Comparison of ENCODE assay signal across 29 cellular contexts in the genomic region with DNA sequence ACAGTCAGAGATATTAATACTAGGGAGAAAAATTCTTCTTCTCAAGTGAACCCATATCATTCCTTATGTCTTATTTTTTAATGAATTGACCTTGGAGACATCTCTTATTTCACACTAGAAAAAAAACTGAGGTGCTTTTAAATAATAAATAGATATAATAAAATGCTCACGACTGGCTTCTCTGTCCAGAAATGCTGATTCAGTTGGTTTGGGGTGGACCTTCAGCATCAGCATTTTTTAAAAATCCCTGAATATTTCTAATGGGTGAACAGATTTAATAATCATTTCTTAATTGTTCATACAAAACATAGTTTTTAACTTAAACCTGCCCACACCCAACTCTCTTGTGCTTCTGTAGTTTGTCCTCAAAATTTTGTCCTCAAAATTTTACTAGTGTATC.
"Had no signal": no experiment of that assay in that cellular context is flagged by ENCODE, and none has a peak within 500 bp of the region (broad histone marks: within the 10 kb centered on the region; RNA-seq: fewer than 3 reads in every experiment).

No MANE protein-coding gene starts in this region.

- H3K27ac ChIP-seq: neutrophil, pancreas, psoas muscle, skin epidermis, suprapubic skin, testis, tibial artery, transverse colon, upper lobe of right lung, uterus had no signal

- H3K27me3 Mint-ChIP-seq: naive B cell; naive thymus-derived CD8-positive, alpha-beta T cell; natural killer cell treated with Interleukin-12 subunit alpha and Interleukin-12 subunit beta and Interleukin-15 and Interleukin-18, amount 100 ng/mL, for 72 hours; progenitor cell of endocrine pancreas; stimulated activated memory B cell treated with anti-CD40 and anti-IgM and Interleukin-4, amounts not matched to agents 10 μg/mL and 1 μg/mL and 100 μg/mL, for 72 hours; stimulated activated naive CD8-positive, alpha-beta T cell treated with anti-CD3 and anti-CD28 coated beads, Interleukin-15, amount 100 ng/mL, for 72 hours; type B pancreatic cell had no signal

- H3K4me1 Mint-ChIP-seq: naive B cell; naive thymus-derived CD8-positive, alpha-beta T cell; nephron progenitor cell; neural crest cell; stimulated activated memory B cell treated with anti-CD40 and anti-IgM and Interleukin-4, amounts not matched to agents 10 μg/mL and 1 μg/mL and 100 μg/mL, for 72 hours; stimulated activated naive CD8-positive, alpha-beta T cell treated with anti-CD3 and anti-CD28 coated beads, Interleukin-15, amount 100 ng/mL, for 72 hours had no signal

- H3K4me3 ChIP-seq: pancreas, psoas muscle, skin epidermis, suprapubic skin, testis, tibial artery, transverse colon, upper lobe of right lung, uterus had no signal

- ATAC-seq: naive thymus-derived CD8-positive, alpha-beta T cell; natural killer cell treated with Interleukin-12 subunit alpha and Interleukin-12 subunit beta and Interleukin-15 and Interleukin-18, amount 100 ng/mL, for 72 hours; pancreas; psoas muscle; right cardiac atrium; sciatic nerve; stimulated activated memory B cell treated with anti-CD40 and anti-IgM and Interleukin-4, amounts not matched to agents 10 μg/mL and 1 μg/mL and 100 μg/mL, for 72 hours; stimulated activated naive CD8-positive, alpha-beta T cell treated with anti-CD3 and anti-CD28 coated beads, Interleukin-15, amount 100 ng/mL, for 72 hours; stimulated activated naive CD8-positive, alpha-beta T cell treated with anti-CD3 and anti-CD28 coated beads, Interleukin-15, Interleukin-2, amounts not matched to agents 100 U/mL and 50 U/mL, for 24 hours; upper lobe of right lung had no signal

- H3K36me3 ChIP-seq: neutrophil, pancreas, suprapubic skin, tibial artery, transverse colon, upper lobe of right lung, uterus had no signal

- H3K4me1 ChIP-seq: pancreas, psoas muscle, suprapubic skin, testis, tibial artery, transverse colon, upper lobe of right lung, uterus had no signal

- H3K9me3 ChIP-seq: neutrophil, pancreas, psoas muscle, testis, tibial artery, transverse colon, upper lobe of right lung, uterus had no signal

- H3K36me3 Mint-ChIP-seq: naive thymus-derived CD8-positive, alpha-beta T cell; stimulated activated memory B cell treated with anti-CD40 and anti-IgM and Interleukin-4, amounts not matched to agents 10 μg/mL and 1 μg/mL and 100 μg/mL, for 72 hours; type B pancreatic cell had no signal

- DNase-seq: naive B cell; naive thymus-derived CD8-positive, alpha-beta T cell; nephron progenitor cell; nucleus accumbens; pancreas; psoas muscle; right cardiac atrium; stimulated activated CD4-positive, alpha-beta T cell treated with anti-CD3 and anti-CD28 coated beads, Interleukin-15, amount 100 ng/mL, for 24 hours; stimulated activated CD4-positive, alpha-beta T cell treated with anti-CD3 and anti-CD28 coated beads, Interleukin-2, amount 100 ng/mL, for 24 hours; stimulated activated CD4-positive, alpha-beta T cell treated with anti-CD3 and anti-CD28 coated beads, Interleukin-2, amount 100 ng/mL, for 48 hours; stimulated activated CD4-positive, alpha-beta T cell treated with anti-CD3 and anti-CD28 coated beads, Interleukin-4, amount 100 ng/mL, for 24 hours; stimulated activated naive CD4-positive, alpha-beta T cell; stimulated activated naive CD8-positive, alpha-beta T cell treated with anti-CD3 and anti-CD28 coated beads, Interleukin-15, amount 100 ng/mL, for 72 hours; stimulated activated naive CD8-positive, alpha-beta T cell treated with anti-CD3 and anti-CD28 coated beads, Interleukin-15, Interleukin-2, amounts not matched to agents 100 U/mL and 50 U/mL, for 24 hours; substantia nigra; testis; tibial artery; transverse colon; upper lobe of right lung; uterus had no signal

- H3K4me3 Mint-ChIP-seq: naive thymus-derived CD8-positive, alpha-beta T cell; natural killer cell treated with Interleukin-12 subunit alpha and Interleukin-12 subunit beta and Interleukin-15 and Interleukin-18, amount 100 ng/mL, for 72 hours; nephron progenitor cell; neural crest cell; stimulated activated memory B cell treated with anti-CD40 and anti-IgM and Interleukin-4, amounts not matched to agents 10 μg/mL and 1 μg/mL and 100 μg/mL, for 72 hours; stimulated activated naive CD8-positive, alpha-beta T cell treated with anti-CD3 and anti-CD28 coated beads, Interleukin-15, amount 100 ng/mL, for 72 hours; type B pancreatic cell had no signal

- H3K27me3 ChIP-seq: neutrophil, pancreas, suprapubic skin, testis, tibial artery, transverse colon, upper lobe of right lung, uterus had no signal

- H3K27ac Mint-ChIP-seq: naive B cell; naive thymus-derived CD8-positive, alpha-beta T cell; natural killer cell treated with Interleukin-12 subunit alpha and Interleukin-12 subunit beta and Interleukin-15 and Interleukin-18, amount 100 ng/mL, for 72 hours; nephron progenitor cell; progenitor cell of endocrine pancreas; stimulated activated memory B cell treated with anti-CD40 and anti-IgM and Interleukin-4, amounts not matched to agents 10 μg/mL and 1 μg/mL and 100 μg/mL, for 72 hours; stimulated activated naive CD8-positive, alpha-beta T cell treated with anti-CD3 and anti-CD28 coated beads, Interleukin-15, amount 100 ng/mL, for 72 hours; type B pancreatic cell had no signal
